14 cellular contexts compared by ENCODE assay signal in the genomic region with DNA sequence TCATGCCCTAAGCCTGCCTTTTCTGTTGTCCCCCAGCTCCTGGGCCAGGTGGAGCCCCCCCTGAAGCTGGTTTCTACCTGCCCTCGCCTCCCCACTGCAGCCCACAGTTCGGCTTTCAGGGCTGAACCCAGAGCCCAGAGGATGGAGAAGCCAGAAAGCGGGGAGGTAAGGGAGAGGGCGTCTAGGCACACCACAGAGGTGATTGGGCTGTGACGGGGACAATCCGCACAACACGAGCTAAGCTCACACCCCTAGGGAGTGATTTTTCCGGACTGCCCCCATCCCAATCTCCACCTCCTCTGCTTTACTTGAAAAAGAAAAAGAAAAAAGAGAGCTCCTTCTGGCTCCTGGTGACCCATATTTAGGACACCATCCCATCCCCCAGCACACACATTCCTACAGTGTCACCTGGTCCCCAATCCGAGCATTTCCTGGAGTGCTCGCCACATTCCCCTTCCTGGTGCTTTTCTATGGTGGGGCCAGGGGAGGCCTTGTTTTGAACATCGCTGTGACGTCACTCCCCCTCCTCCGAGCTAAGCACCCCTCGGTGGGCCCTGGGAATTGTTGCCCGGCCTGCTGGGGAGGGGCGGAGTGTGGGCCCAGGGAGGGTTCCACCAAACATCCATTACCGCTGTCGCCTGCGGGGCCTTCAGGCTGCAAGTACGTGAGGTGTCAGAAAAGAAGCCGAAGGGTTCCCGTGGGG. TPM values are rescaled to one million over a fixed set of nuclear protein-coding genes. Genes with fewer than 3 reads are reported as not detected.
DNase-seq lines count a peak whose midpoint lies in the region; ATAC-seq and TF ChIP-seq lines count a peak whose summit lies in the region.
"Had no signal": no experiment of that assay in that cellular context is flagged by ENCODE, and none has a peak within 500 bp of the region (broad histone marks: within the 10 kb centered on the region; RNA-seq: fewer than 3 reads in every experiment).

No MANE protein-coding gene starts in this region.

- H3K9me3 ChIP-seq in HUES6 (ENCODE audit: control insufficient read depth, insufficient read depth, low read depth, low read length) (no peaks in the 10 kb centered on the region), neuron (ENCODE audit: low read length) (no peaks in the 10 kb centered on the region)

- intact Hi-C loops in dorsolateral prefrontal cortex (cut with DNase I): loop anchor here (10.0 kb wide), 4 partner anchors 248 to 1088 kb away; no protein-coding TSS in a partner anchor

- TF ChIP-seq CTCF in dorsolateral prefrontal cortex (IDR thresholded peaks at IDR 0.05 in 54 of 56, conservative IDR thresholded peaks at IDR 0.05 in 2 of 56; ENCODE audit: low read depth in 1 of 56, partially characterized antibody in 56 of 56): no peak

- H3K36me3 ChIP-seq in HUES6 (ENCODE audit: control insufficient read depth, insufficient read depth, low read length) (no peaks in the 10 kb centered on the region), neuron (ENCODE audit: insufficient read depth, low read length) (no peaks in the 10 kb centered on the region)

- no peak for ATAC-seq in HG03432 (IDR thresholded peaks at IDR 0.05; ENCODE audit: unreplicated experiment)
- no peak for ATAC-seq in HG03139 (IDR thresholded peaks at IDR 0.05; ENCODE audit: unreplicated experiment)
- ATAC-seq: HCT116, PC-3 had no signal

- DNase-seq in NCI-H1417 (lab: John Stamatoyannopoulos, UW) (peak; percentile 10 to 72 (median 56)), NCI-H1417 treated with DMSO at 0.1 percent for 48 hours (lab: John Stamatoyannopoulos, UW) (no peak), dorsolateral prefrontal cortex (no peak), RKO (ENCODE audit: low spot score) (no peak)
- DNase-seq: activated naive CD4-positive, alpha-beta T cell; hippocampal formation; NCI-H1092; PC-3; substantia nigra had no signal

- peaks cover 35% of the 10 kb centered on the region for H3K4me1 ChIP-seq in HUES6 (ENCODE audit: control insufficient read depth, insufficient read depth, low read length)
- H3K4me1 ChIP-seq in neuron (ENCODE audit: insufficient read depth, low read length): peaks cover 15% of the 10 kb centered on the region

- H3K27ac ChIP-seq in HUES6 (ENCODE audit: low read depth, low read length): no peak overlapping the region
- peak overlapping the region in 50 of 59 donors; percentile 18 to 95 (median 78) for H3K27ac ChIP-seq in dorsolateral prefrontal cortex

- H3K9ac ChIP-seq in HUES6 (ENCODE audit: low read length): no peak overlapping the region

- H3K27me3 ChIP-seq in HUES6 (ENCODE audit: control insufficient read depth, insufficient read depth, low read length) (peaks cover 97% of the 10 kb centered on the region), dorsolateral prefrontal cortex (peaks cover 13 to 99% (median 83%) of the 10 kb centered on the region in 45 donors), neuron (ENCODE audit: insufficient read depth, low read length) (peaks cover 65% of the 10 kb centered on the region)

- H3K4me3 ChIP-seq in HUES6 (ENCODE audit: low read depth, low read length) (peak overlapping the region; percentile 55), dorsolateral prefrontal cortex (peak overlapping the region in 45 of 59 donors; percentile 7 to 71 (median 54)), neuron (ENCODE audit: low read length) (peak overlapping the region; percentile 11)

- no peak overlapping the region for H2AFZ ChIP-seq in neuron (ENCODE audit: low read depth, low read length)

RNA-seq across cellular contexts. Expression of a gene that starts 3.0 kb away (rescaled TPM):
- 10 to 100 TPM in 23 of 120 experiments, 1 to 10 TPM in 97; 2.7 to 22.9 (median 6.6) TPM for total RNA-seq in dorsolateral prefrontal cortex

Comparison
In these comparisons a context has a peak if more than half of its experiments do, and no peak if none do; other contexts are left out.
1. DNase-seq: peak in NCI-H1417 (3 of 3); none in NCI-H1417 treated with DMSO at 0.1 percent for 48 hours (single experiment), dorsolateral prefrontal cortex (0 of 10) and RKO (single experiment).
2. Peak in every context shown above with its lines, with median percentiles within 50 percentile points of each other: H3K4me3 ChIP-seq.